Comparison of ENCODE assay signal across 8 cellular contexts in genomic region chr3:155753038-155753647, GRCh38. TPM values are rescaled to one million over a fixed set of nuclear protein-coding genes. Genes with fewer than 3 reads are reported as not detected.
DNase-seq lines count a peak whose midpoint lies in the region; ATAC-seq and TF ChIP-seq lines count a peak whose summit lies in the region.

No MANE protein-coding gene starts in this region.

- H3K9me3 ChIP-seq in psoas muscle: no peaks in the 10 kb centered on the region

- intact Hi-C loops in psoas muscle (cut with DNase I): no loop called here

- TF ChIP-seq CTCF in brain microvascular endothelial cell (IDR thresholded peaks at IDR 0.05; ENCODE audit: low read depth, low read length, missing control alignments) (peak; percentile 35), psoas muscle (IDR thresholded peaks at IDR 0.05) (peak; percentile 27)

- 77 to 81% (median 78%) methylated on average over 11 of the region's 11 CpGs for whole genome bisulfite sequencing in psoas muscle, 3 donors

- no peak overlapping the region for H3K27ac ChIP-seq in brain microvascular endothelial cell
- H3K27ac ChIP-seq in psoas muscle: no peak overlapping the region
- no peak overlapping the region for H3K27ac ChIP-seq in substantia nigra (ENCODE audit: low read depth, low read length, poor library complexity, severe bottlenecking)

- H3K36me3 ChIP-seq in brain microvascular endothelial cell (replicated peaks) (no peaks in the 10 kb centered on the region), psoas muscle (ENCODE audit: insufficient read depth in 1 of 2, low read depth in 1 of 2) (peaks cover 0 to 7% of the 10 kb centered on the region in 2 donors)

- H3K4me1 ChIP-seq in psoas muscle: no peaks in the 10 kb centered on the region

- H3K4me3 ChIP-seq in brain microvascular endothelial cell (ENCODE audit: low read depth, low read length) (no peak overlapping the region), psoas muscle (no peak overlapping the region)

- DNase-seq in AG20443 (ENCODE audit: low spot score) (peak; percentile 27), NCI-H2029 (lab: John Stamatoyannopoulos, UW) (peak; percentile 12), brain microvascular endothelial cell (no peak), psoas muscle (no peak), substantia nigra (lab: John Stamatoyannopoulos, UW) (no peak)

- in situ Hi-C loops in brain microvascular endothelial cell (cut with HindIII; ENCODE audit: low pct_ligation_motif_present, low sequenced_read_pairs): no loop called here

- ATAC-seq in GM18511 (IDR thresholded peaks at IDR 0.05; ENCODE audit: unreplicated experiment) (peak; percentile 59), psoas muscle (no peak), HG03457 (IDR thresholded peaks at IDR 0.05; ENCODE audit: unreplicated experiment) (no peak), GM18861 (IDR thresholded peaks at IDR 0.05; ENCODE audit: unreplicated experiment) (no peak)

- no peaks in the 10 kb centered on the region for H3K27me3 ChIP-seq in brain microvascular endothelial cell (replicated peaks)
- H3K27me3 ChIP-seq in psoas muscle (ENCODE audit: insufficient read depth in 3 of 3, low read length in 2 of 3): no peaks in the 10 kb centered on the region

RNA-seq across cellular contexts. Expression of gene PLCH1, which starts 8.3 kb away (rescaled TPM):
- 1 to 10 TPM in 1 of 4 donors, under 1 TPM in 2, not detected in 1; 0.05 to 1.1 (median 0.62) TPM for total RNA-seq in psoas muscle
- under 1 TPM in 2 of 3 donors, not detected in 1; 0.03 to 0.06 TPM for polyA plus RNA-seq in psoas muscle

RNA-seq across cellular contexts. Expression of gene C3orf33, which starts 52.9 kb away (rescaled TPM):
- total RNA-seq in psoas muscle: 1 to 10 TPM; 2.8 to 5.1 (median 4.5) TPM
- polyA plus RNA-seq in psoas muscle: 1 to 10 TPM; 2.6 to 3.8 (median 2.8) TPM

Comparison
In these comparisons a context has a peak if more than half of its experiments do, and no peak if none do; other contexts are left out.
1. DNase-seq: peak in AG20443 (single experiment) and NCI-H2029 (single experiment); none in brain microvascular endothelial cell (single experiment), psoas muscle (0 of 2) and substantia nigra (0 of 49).